11 cellular contexts compared by ENCODE assay signal in the genomic region with DNA sequence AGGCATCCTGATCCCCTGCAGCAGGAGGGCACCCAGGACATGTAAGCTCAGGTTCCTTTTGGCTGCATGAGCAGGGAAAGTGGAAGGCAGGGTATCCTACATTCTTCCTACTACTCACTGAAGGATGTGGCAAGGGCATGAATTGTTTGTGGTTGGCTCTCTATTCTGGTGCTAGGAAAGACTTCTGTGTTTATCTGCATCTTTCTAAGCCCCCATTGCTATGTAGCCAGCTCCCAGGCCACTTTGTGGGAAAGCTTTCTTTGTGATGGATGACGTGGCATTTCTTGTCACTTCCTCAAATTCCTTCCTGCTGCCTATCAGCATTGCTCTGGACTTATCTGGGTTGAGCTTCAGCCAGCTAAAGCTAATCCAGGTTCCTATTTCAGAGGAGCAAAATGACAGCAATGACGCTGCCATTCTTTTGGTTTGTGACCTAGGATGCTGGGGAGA. TPM values are rescaled to one million over a fixed set of nuclear protein-coding genes. Genes with fewer than 3 reads are reported as not detected.
DNase-seq lines count a peak whose midpoint lies in the region; ATAC-seq and TF ChIP-seq lines count a peak whose summit lies in the region.
"Had no signal": no experiment of that assay in that cellular context is flagged by ENCODE, and none has a peak within 500 bp of the region (broad histone marks: within the 10 kb centered on the region; RNA-seq: fewer than 3 reads in every experiment).

No MANE protein-coding gene starts in this region.

- H3K27me3 Mint-ChIP-seq in neural progenitor cell (ENCODE audit: insufficient read depth, low read depth), result peaks cover 4% of the 10 kb centered on the region
- H3K27me3 Mint-ChIP-seq in activated naive CD8-positive, alpha-beta T cell treated with anti-CD3 and anti-CD28 coated beads, Interleukin-2, amount 50 U/mL, for 24 hours, result no peaks in the 10 kb centered on the region
- H3K27me3 Mint-ChIP-seq: brain had no signal

- H3K36me3 ChIP-seq in neural progenitor cell (no peaks in the 10 kb centered on the region), colonic mucosa (no peaks in the 10 kb centered on the region)

- H2AFZ ChIP-seq in neural progenitor cell (replicated peaks), result no peak overlapping the region

- H3K9me3 ChIP-seq in neural progenitor cell (ENCODE audit: low read depth) (no peaks in the 10 kb centered on the region), colonic mucosa (no peaks in the 10 kb centered on the region)

- peaks cover 12% of the 10 kb centered on the region for H3K9me3 Mint-ChIP-seq in neural progenitor cell
- no peaks in the 10 kb centered on the region for H3K9me3 Mint-ChIP-seq in activated naive CD8-positive, alpha-beta T cell treated with anti-CD3 and anti-CD28 coated beads, Interleukin-2, amount 50 U/mL, for 24 hours

- H3K27ac ChIP-seq in neural progenitor cell, result no peak overlapping the region
- H3K27ac ChIP-seq in colonic mucosa, result no peak overlapping the region

- no peaks in the 10 kb centered on the region for H3K27me3 ChIP-seq in neural progenitor cell
- H3K27me3 ChIP-seq in colonic mucosa, result no peaks in the 10 kb centered on the region

- peaks cover 10% of the 10 kb centered on the region for H3F3A ChIP-seq in neural progenitor cell (ENCODE audit: low read depth)

- peaks cover 29% of the 10 kb centered on the region for H3K36me3 Mint-ChIP-seq in neural progenitor cell
- H3K36me3 Mint-ChIP-seq in activated naive CD8-positive, alpha-beta T cell treated with anti-CD3 and anti-CD28 coated beads, Interleukin-2, amount 50 U/mL, for 24 hours (ENCODE audit: low read depth), result no peaks in the 10 kb centered on the region

- H3K27ac Mint-ChIP-seq in neural progenitor cell, result no peak overlapping the region
- H3K27ac Mint-ChIP-seq in activated naive CD8-positive, alpha-beta T cell treated with anti-CD3 and anti-CD28 coated beads, Interleukin-2, amount 50 U/mL, for 24 hours, result no peak overlapping the region

- no peaks in the 10 kb centered on the region for H3K79me2 ChIP-seq in neural progenitor cell (ENCODE audit: low read depth)

- no peak overlapping the region for H3K4me3 Mint-ChIP-seq in neural progenitor cell
- H3K4me3 Mint-ChIP-seq in activated naive CD8-positive, alpha-beta T cell treated with anti-CD3 and anti-CD28 coated beads, Interleukin-2, amount 50 U/mL, for 24 hours, result no peak overlapping the region
- H3K4me3 Mint-ChIP-seq: brain had no signal

- H3K4me3 ChIP-seq in fibroblast of pulmonary artery (replicated peaks; ENCODE audit: low read depth, low read length), result no peak overlapping the region
- H3K4me3 ChIP-seq in neural progenitor cell, result no peak overlapping the region
- H3K4me3 ChIP-seq in colonic mucosa, result no peak overlapping the region

- no peak for TF ChIP-seq CTCF in fibroblast of pulmonary artery (IDR thresholded peaks at IDR 0.05; ENCODE audit: low read length, missing control alignments)
- TF ChIP-seq CTCF in neural progenitor cell (IDR thresholded peaks at IDR 0.05), result no peak
- TF ChIP-seq CTCF in colonic mucosa (IDR thresholded peaks at IDR 0.05), result no peak

- H3K4me1 ChIP-seq in neural progenitor cell (peaks cover 21% of the 10 kb centered on the region), colonic mucosa (no peaks in the 10 kb centered on the region)

- peaks cover 17% of the 10 kb centered on the region for H3K4me1 Mint-ChIP-seq in neural progenitor cell
- H3K4me1 Mint-ChIP-seq in activated naive CD8-positive, alpha-beta T cell treated with anti-CD3 and anti-CD28 coated beads, Interleukin-2, amount 50 U/mL, for 24 hours, result no peaks in the 10 kb centered on the region

- DNase-seq in GF-D8 (lab: John Stamatoyannopoulos, UW) (peak; percentile 67), OCI-M2 (lab: John Stamatoyannopoulos, UW; ENCODE audit: unreplicated experiment) (peak; percentile 72), fibroblast of pulmonary artery (ENCODE audit: low read depth) (peak; percentile 92), neural progenitor cell (ENCODE audit: low spot score) (peak; percentile 68), colonic mucosa (no peak)
- DNase-seq in stimulated activated CD4-positive, alpha-beta T cell treated with anti-CD3 and anti-CD28 coated beads, Interleukin-4, amount 100 ng/mL, for 4 hours, result no peak
- no peak for DNase-seq in activated naive CD8-positive, alpha-beta T cell treated with anti-CD3 and anti-CD28 coated beads, Interleukin-2, amount 50 U/mL, for 24 hours
- DNase-seq: activated CD4-positive, alpha-beta T cell treated with anti-CD3 and anti-CD28 coated beads for 48 hours; NCI-H2171 had no signal

- H3K4me2 ChIP-seq in neural progenitor cell, result no peak overlapping the region

- intact Hi-C loops in colonic mucosa (cut with DNase I), result no loop called here

- H4K20me1 ChIP-seq in neural progenitor cell (ENCODE audit: low read depth), result no peaks in the 10 kb centered on the region

- ATAC-seq in GM18858 (IDR thresholded peaks at IDR 0.05; ENCODE audit: unreplicated experiment), result no peak
- ATAC-seq in activated naive CD8-positive, alpha-beta T cell treated with anti-CD3 and anti-CD28 coated beads, Interleukin-2, amount 50 U/mL, for 24 hours, result no peak

- H3K9ac ChIP-seq in neural progenitor cell (no peak overlapping the region), colonic mucosa (ENCODE audit: low read depth in 2 of 2, low read length in 2 of 2) (no peak overlapping the region)

RNA-seq across cellular contexts. Expression of gene MEIS1, which starts 46.2 kb away (rescaled TPM):
- total RNA-seq in neural progenitor cell (ENCODE audit: low replicate concordance) (10.7 and 14.7 TPM in 2 replicates), colonic mucosa (10 to 100 TPM in 1 of 2 donors, 1 to 10 TPM in 1; 8.9 to 23.1 TPM)

Comparison
In these comparisons a context has a peak if more than half of its experiments do, and no peak if none do; other contexts are left out.
1. DNase-seq: peak in GF-D8 (single experiment), OCI-M2 (single experiment), fibroblast of pulmonary artery (single experiment) and neural progenitor cell (single experiment); none in stimulated activated CD4-positive, alpha-beta T cell treated with anti-CD3 and anti-CD28 coated beads, Interleukin-4, amount 100 ng/mL, for 4 hours (0 of 2), activated naive CD8-positive, alpha-beta T cell treated with anti-CD3 and anti-CD28 coated beads, Interleukin-2, amount 50 U/mL, for 24 hours (single experiment) and colonic mucosa (single experiment).